8 cellular contexts compared by ENCODE assay signal in the genomic region with DNA sequence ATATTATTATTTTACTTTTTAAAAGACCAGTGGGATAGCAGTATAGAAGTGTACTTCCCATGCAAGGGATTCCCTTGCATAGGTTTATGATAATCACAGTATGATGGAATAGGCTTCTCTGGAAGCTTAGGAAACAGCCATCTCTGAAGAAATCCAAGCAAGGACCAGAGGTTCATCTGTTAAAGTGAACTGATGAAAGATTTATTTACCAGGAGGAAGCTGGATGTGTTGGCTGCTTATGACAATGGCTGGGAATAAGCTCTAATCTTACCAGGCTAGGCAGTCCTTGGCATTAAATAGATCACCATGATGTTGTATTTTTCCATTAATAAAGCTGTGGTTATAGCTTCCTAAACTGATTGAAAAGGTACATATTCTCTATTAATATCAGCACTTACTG. TPM values are rescaled to one million over a fixed set of nuclear protein-coding genes. Genes with fewer than 3 reads are reported as not detected.
"Had no signal": no experiment of that assay in that cellular context is flagged by ENCODE, and none has a peak within 500 bp of the region (broad histone marks: within the 10 kb centered on the region; RNA-seq: fewer than 3 reads in every experiment).

No MANE protein-coding gene starts in this region.

- DNase-seq: GM23248, GOT3, H9, HCEC 1CT had no signal

- H3K4me3 ChIP-seq: GM23248 had no signal

- H2AFZ ChIP-seq: GM23248 had no signal

- H3K9ac ChIP-seq: GM23248 had no signal

- FAIRE-seq: HTR-8/SVneo had no signal

- H3K27ac ChIP-seq: GM23248 had no signal

RNA-seq across cellular contexts. Expression of gene PDE6C, which starts 58.0 kb away (rescaled TPM):
- total RNA-seq: GM23248, H4, H9, HT-29 had no signal
- polyA plus RNA-seq: GM23248, IgD-negative memory B cell had no signal
